ENCODE assay signal across 1 cellular context in genomic region chr6:156917213-156917612, GRCh38.
A peak's percentile ranks its signal among the peaks of the same experiment; 100 is the strongest.
TF ChIP-seq lines count a peak whose summit lies in the region.

No MANE protein-coding gene starts in this region.

TF ChIP-seq in GM12878, 131 proteins besides CTCF, POLR2A, EP300 and RAD21 (continued from another document):
- TF ChIP-seq ZBTB40 (IDR thresholded peaks at IDR 0.05; ENCODE audit: borderline replicate concordance), result no peak
- TF ChIP-seq POU2F2 (IDR thresholded peaks at IDR 0.05; ENCODE audit: borderline replicate concordance, low read depth, low read length), result peak; percentile 61; the same call in 1 of the 3 replicates
- TF ChIP-seq EED (IDR thresholded peaks at IDR 0.05; ENCODE audit: low read depth), result 0 out of 2 replicates have a peak, but pooled peaks have one; percentile 26
- TF ChIP-seq JUNB (IDR thresholded peaks at IDR 0.05), result peak; percentile 33; the same call in 1 of the 2 replicates
- no peak for TF ChIP-seq EZH2 (IDR thresholded peaks at IDR 0.05; ENCODE audit: borderline replicate concordance, control insufficient read depth, low read depth, low read length)
- no peak for TF ChIP-seq ZBTB33 (IDR thresholded peaks at IDR 0.05)
